Comparison of ENCODE assay signal across 39 cellular contexts in genomic region chrX:80293354-80293753, GRCh38.
"Had no signal": no experiment of that assay in that cellular context is flagged by ENCODE, and none has a peak within 500 bp of the region (broad histone marks: within the 10 kb centered on the region; RNA-seq: fewer than 3 reads in every experiment).

No MANE protein-coding gene starts in this region.

- H3K27ac Mint-ChIP-seq: activated naive CD4-positive, alpha-beta T cell treated with anti-CD3 and anti-CD28 coated beads for 36 hours; activated naive CD4-positive, alpha-beta T cell treated with anti-CD3 and anti-CD28 coated beads, Interleukin-2, amount 10 ng/mL, durations not matched to agents 7 days and 5 days; activated naive CD4-positive, alpha-beta T cell treated with anti-CD3 and anti-CD28 coated beads, Interleukin-2, amount 50 U/mL, for 24 hours; activated naive CD4-positive, alpha-beta T cell treated with anti-CD3 and anti-CD28 coated beads, Interleukin-2, amount 50 U/mL, for 72 hours; activated naive CD8-positive, alpha-beta T cell; activated naive CD8-positive, alpha-beta T cell treated with anti-CD3 and anti-CD28 coated beads for 36 hours; activated naive CD8-positive, alpha-beta T cell treated with anti-CD3 and anti-CD28 coated beads, Interleukin-2, amount 10 ng/mL, durations not matched to agents 7 days and 5 days; activated naive CD8-positive, alpha-beta T cell treated with anti-CD3 and anti-CD28 coated beads, Interleukin-2, amount 50 U/mL, for 24 hours; activated T-cell treated with anti-CD3 and anti-CD28 coated beads, Interleukin-2, amount 50 U/mL, for 24 hours; activated T-cell treated with anti-CD3 and anti-CD28 coated beads, Interleukin-2, amount 50 U/mL, for 72 hours; activated T-helper 1 cell treated with anti-CD3 and anti-CD28 coated beads, Interleukin-12 subunit alpha, Interleukin-12 subunit beta, Interleukin-2, Interleukin-4 antibody, amounts not matched to agents 30 ng/mL and 10 ng/mL and 1 ng/mL, durations not matched to agents 14 hours and 24 hours and 36 hours; activated T-helper 17 cell treated with anti-CD3 and anti-CD28 coated beads, Interleukin-2, amount 50 U/mL, for 72 hours; activated T-helper 2 cell treated with anti-CD3 and anti-CD28 coated beads, Interferon-gamma antibody, Interleukin-2, Interleukin-4, amounts not matched to agents 10 μg/mL and 5 μg/mL and 100 μg/mL, durations not matched to agents 14 hours and 24 hours and 36 hours; brain had no signal

- H3K4me3 ChIP-seq: adrenal gland, ascending aorta, body of pancreas, breast epithelium, cardiac muscle cell had no signal

- FAIRE-seq: bronchial epithelial cell had no signal

- H3K4me1 Mint-ChIP-seq: activated naive CD4-positive, alpha-beta T cell treated with anti-CD3 and anti-CD28 coated beads, Interleukin-2, amount 10 ng/mL, durations not matched to agents 7 days and 5 days; activated naive CD4-positive, alpha-beta T cell treated with anti-CD3 and anti-CD28 coated beads, Interleukin-2, amount 50 U/mL, for 24 hours; activated naive CD8-positive, alpha-beta T cell treated with anti-CD3 and anti-CD28 coated beads for 36 hours; activated naive CD8-positive, alpha-beta T cell treated with anti-CD3 and anti-CD28 coated beads, Interleukin-2, amount 10 ng/mL, durations not matched to agents 7 days and 5 days; activated naive CD8-positive, alpha-beta T cell treated with anti-CD3 and anti-CD28 coated beads, Interleukin-2, amount 50 U/mL, for 24 hours; activated T-helper 17 cell treated with anti-CD3 and anti-CD28 coated beads, Interleukin-2, amount 50 U/mL, for 72 hours; brain; central memory CD8-positive, alpha-beta T cell had no signal

- H3K36me3 ChIP-seq: adrenal gland, ascending aorta, brain microvascular endothelial cell, breast epithelium, cardiac muscle cell had no signal

- H3K9me3 Mint-ChIP-seq: activated naive CD4-positive, alpha-beta T cell treated with anti-CD3 and anti-CD28 coated beads for 36 hours; activated naive CD4-positive, alpha-beta T cell treated with anti-CD3 and anti-CD28 coated beads, Interleukin-2, amount 10 ng/mL, durations not matched to agents 7 days and 5 days; activated naive CD4-positive, alpha-beta T cell treated with anti-CD3 and anti-CD28 coated beads, Interleukin-2, amount 50 U/mL, for 24 hours; activated naive CD8-positive, alpha-beta T cell treated with anti-CD3 and anti-CD28 coated beads for 36 hours; activated naive CD8-positive, alpha-beta T cell treated with anti-CD3 and anti-CD28 coated beads, Interleukin-2, amount 10 ng/mL, durations not matched to agents 7 days and 5 days; activated naive CD8-positive, alpha-beta T cell treated with anti-CD3 and anti-CD28 coated beads, Interleukin-2, amount 50 U/mL, for 24 hours; activated T-cell treated with anti-CD3 and anti-CD28 coated beads, Interleukin-2, amount 50 U/mL, for 24 hours; activated T-cell treated with anti-CD3 and anti-CD28 coated beads, Interleukin-2, amount 50 U/mL, for 4 hours; activated T-cell treated with anti-CD3 and anti-CD28 coated beads, Interleukin-2, amount 50 U/mL, for 72 hours; activated T-helper 1 cell treated with anti-CD3 and anti-CD28 coated beads, Interleukin-12 subunit alpha, Interleukin-12 subunit beta, Interleukin-2, Interleukin-4 antibody, amounts not matched to agents 30 ng/mL and 10 ng/mL and 1 ng/mL, durations not matched to agents 14 hours and 24 hours and 36 hours had no signal

- H3K4me3 Mint-ChIP-seq: activated naive CD4-positive, alpha-beta T cell treated with anti-CD3 and anti-CD28 coated beads for 36 hours; activated naive CD4-positive, alpha-beta T cell treated with anti-CD3 and anti-CD28 coated beads, Interleukin-2, amount 10 ng/mL, durations not matched to agents 7 days and 5 days; activated naive CD4-positive, alpha-beta T cell treated with anti-CD3 and anti-CD28 coated beads, Interleukin-2, amount 50 U/mL, for 24 hours; activated naive CD8-positive, alpha-beta T cell; activated naive CD8-positive, alpha-beta T cell treated with anti-CD3 and anti-CD28 coated beads for 36 hours; activated naive CD8-positive, alpha-beta T cell treated with anti-CD3 and anti-CD28 coated beads, Interleukin-2, amount 10 ng/mL, durations not matched to agents 7 days and 5 days; activated naive CD8-positive, alpha-beta T cell treated with anti-CD3 and anti-CD28 coated beads, Interleukin-2, amount 50 U/mL, for 24 hours; activated T-cell treated with anti-CD3 and anti-CD28 coated beads, Interleukin-2, amount 50 U/mL, for 24 hours; activated T-cell treated with anti-CD3 and anti-CD28 coated beads, Interleukin-2, amount 50 U/mL, for 4 hours; activated T-cell treated with anti-CD3 and anti-CD28 coated beads, Interleukin-2, amount 50 U/mL, for 72 hours; activated T-helper 1 cell treated with anti-CD3 and anti-CD28 coated beads, Interleukin-12 subunit alpha, Interleukin-12 subunit beta, Interleukin-2, Interleukin-4 antibody, amounts not matched to agents 30 ng/mL and 10 ng/mL and 1 ng/mL, durations not matched to agents 14 hours and 24 hours and 36 hours; activated T-helper 17 cell treated with anti-CD3 and anti-CD28 coated beads, Interleukin-2, amount 50 U/mL, for 72 hours; brain; central memory CD8-positive, alpha-beta T cell had no signal

- H3K36me3 Mint-ChIP-seq: activated naive CD4-positive, alpha-beta T cell treated with anti-CD3 and anti-CD28 coated beads, Interleukin-2, amount 10 ng/mL, durations not matched to agents 7 days and 5 days; activated naive CD4-positive, alpha-beta T cell treated with anti-CD3 and anti-CD28 coated beads, Interleukin-2, amount 50 U/mL, for 24 hours; activated naive CD4-positive, alpha-beta T cell treated with anti-CD3 and anti-CD28 coated beads, Interleukin-2, amount 50 U/mL, for 72 hours; activated naive CD8-positive, alpha-beta T cell; activated naive CD8-positive, alpha-beta T cell treated with anti-CD3 and anti-CD28 coated beads for 36 hours; activated naive CD8-positive, alpha-beta T cell treated with anti-CD3 and anti-CD28 coated beads, Interleukin-2, amount 10 ng/mL, durations not matched to agents 7 days and 5 days; brain had no signal

- H3K9me3 ChIP-seq: adrenal gland, ascending aorta, body of pancreas, breast epithelium had no signal

- H3K27me3 Mint-ChIP-seq: activated naive CD4-positive, alpha-beta T cell treated with anti-CD3 and anti-CD28 coated beads, Interleukin-2, amount 10 ng/mL, durations not matched to agents 7 days and 5 days; activated naive CD4-positive, alpha-beta T cell treated with anti-CD3 and anti-CD28 coated beads, Interleukin-2, amount 50 U/mL, for 24 hours; activated naive CD8-positive, alpha-beta T cell; activated naive CD8-positive, alpha-beta T cell treated with anti-CD3 and anti-CD28 coated beads for 36 hours; activated naive CD8-positive, alpha-beta T cell treated with anti-CD3 and anti-CD28 coated beads, Interleukin-2, amount 10 ng/mL, durations not matched to agents 7 days and 5 days; activated naive CD8-positive, alpha-beta T cell treated with anti-CD3 and anti-CD28 coated beads, Interleukin-2, amount 50 U/mL, for 24 hours; activated T-helper 17 cell treated with anti-CD3 and anti-CD28 coated beads, Interleukin-2, amount 50 U/mL, for 72 hours; brain; central memory CD8-positive, alpha-beta T cell had no signal

- H3K27ac ChIP-seq: adrenal gland, ascending aorta, body of pancreas, brain microvascular endothelial cell, breast epithelium, cardiac muscle cell had no signal

- H3K27me3 ChIP-seq: adrenal gland, ascending aorta, body of pancreas, brain microvascular endothelial cell, cardiac muscle cell had no signal

- ATAC-seq: activated naive CD4-positive, alpha-beta T cell treated with anti-CD3 and anti-CD28 coated beads, Interleukin-2, amount 50 U/mL, for 72 hours; activated naive CD8-positive, alpha-beta T cell treated with anti-CD3 and anti-CD28 coated beads, Interleukin-2, amount 50 U/mL, for 24 hours; activated T-cell treated with anti-CD3 and anti-CD28 coated beads, Interleukin-2, amount 50 U/mL, for 4 hours; activated T-cell treated with anti-CD3 and anti-CD28 coated beads, Interleukin-2, amount 50 U/mL, for 72 hours; activated T-helper 17 cell treated with anti-CD3 and anti-CD28 coated beads, Interleukin-2, amount 50 U/mL, for 72 hours; body of pancreas had no signal

- H3K4me1 ChIP-seq: adrenal gland, ascending aorta, body of pancreas, breast epithelium had no signal

- DNase-seq: activated effector memory CD4-positive, alpha-beta T cell treated with anti-CD3 and anti-CD28 coated beads, Interleukin-2, amount 50 U/mL, for 16 hours; activated effector memory CD4-positive, alpha-beta T cell treated with Interleukin-2 at 50 U/mL for 16 hours; activated gamma-delta T cell; activated gamma-delta T cell treated with Interleukin-2 at 50 U/mL for 16 hours; activated naive CD4-positive, alpha-beta T cell; activated naive CD4-positive, alpha-beta T cell treated with anti-CD3 and anti-CD28 coated beads for 36 hours; activated naive CD4-positive, alpha-beta T cell treated with anti-CD3 and anti-CD28 coated beads, Interleukin-2, amount 10 ng/mL, durations not matched to agents 7 days and 5 days; activated naive CD4-positive, alpha-beta T cell treated with anti-CD3 and anti-CD28 coated beads, Interleukin-2, amount 50 U/mL, for 16 hours; activated naive CD4-positive, alpha-beta T cell treated with Interleukin-2 at 50 U/mL for 16 hours; activated naive CD8-positive, alpha-beta T cell treated with anti-CD3 and anti-CD28 coated beads for 36 hours; activated naive CD8-positive, alpha-beta T cell treated with anti-CD3 and anti-CD28 coated beads, Interleukin-2, amount 10 ng/mL, durations not matched to agents 7 days and 5 days; activated naive CD8-positive, alpha-beta T cell treated with anti-CD3 and anti-CD28 coated beads, Interleukin-2, amount 50 U/mL, for 24 hours; activated T-cell treated with anti-CD3 and anti-CD28 coated beads, Interleukin-2, amount 50 U/mL, for 1 hour; activated T-cell treated with anti-CD3 and anti-CD28 coated beads, Interleukin-2, amount 50 U/mL, for 24 hours; activated T-cell treated with anti-CD3 and anti-CD28 coated beads, Interleukin-2, amount 50 U/mL, for 4 hours; activated T-cell treated with anti-CD3 and anti-CD28 coated beads, Interleukin-2, amount 50 U/mL, for 48 hours; activated T-cell treated with anti-CD3 and anti-CD28 coated beads, Interleukin-2, amount 50 U/mL, for 72 hours; adrenal gland; amniotic stem cell; amygdala; anterior cingulate cortex; aorta; body of pancreas; brain microvascular endothelial cell; caudate nucleus; central memory CD4-positive, alpha-beta T cell; cerebellar nuclear complex had no signal
